In genomic region chr2:217946071-217946470, GRCh38 we compare ENCODE assay signal across 19 cellular contexts. TPM values are rescaled to one million over a fixed set of nuclear protein-coding genes. Genes with fewer than 3 reads are reported as not detected.
A peak's percentile ranks its signal among the peaks of the same experiment; 100 is the strongest.
DNase-seq lines count a peak whose midpoint lies in the region; ATAC-seq, FAIRE-seq and TF ChIP-seq lines count a peak whose summit lies in the region.
"Had no signal": no experiment of that assay in that cellular context is flagged by ENCODE, and none has a peak within 500 bp of the region (broad histone marks: within the 10 kb centered on the region; RNA-seq: fewer than 3 reads in every experiment).

No MANE protein-coding gene starts in this region.

- H3K36me3 ChIP-seq in astrocyte (ENCODE audit: insufficient read depth, low read length) (no peaks in the 10 kb centered on the region), psoas muscle (ENCODE audit: insufficient read depth in 1 of 2, low read depth in 1 of 2) (no peaks in the 10 kb centered on the region), tibial artery (peaks cover 6 to 21% (median 9%) of the 10 kb centered on the region in 3 donors)
- H3K36me3 ChIP-seq: BE2C had no signal

- no peaks in the 10 kb centered on the region for H3K27me3 ChIP-seq in astrocyte (ENCODE audit: insufficient read depth, low read length)
- H3K27me3 ChIP-seq in psoas muscle (ENCODE audit: insufficient read depth in 3 of 3, low read length in 2 of 3) = no peaks in the 10 kb centered on the region
- no peaks in the 10 kb centered on the region for H3K27me3 ChIP-seq in tibial artery
- H3K27me3 ChIP-seq: BE2C had no signal

- H3K9ac ChIP-seq in astrocyte (ENCODE audit: low read length) = no peak overlapping the region

- peaks cover 96% of the 10 kb centered on the region for H4K20me1 ChIP-seq in astrocyte (ENCODE audit: insufficient read depth, low read length)

- peaks cover 70% of the 10 kb centered on the region for H3K79me2 ChIP-seq in astrocyte (ENCODE audit: insufficient read depth, low read length)

- H3K27me3 Mint-ChIP-seq in astrocyte (ENCODE audit: low read depth, unreplicated experiment) = peaks cover 3% of the 10 kb centered on the region

- H3K4me3 ChIP-seq in astrocyte (ENCODE audit: insufficient read depth, low read depth, low read length) (no peak overlapping the region), psoas muscle (no peak overlapping the region), tibial artery (no peak overlapping the region)

- peak overlapping the region; percentile 10 for H3K4me3 Mint-ChIP-seq in astrocyte (ENCODE audit: unreplicated experiment)
- H3K4me3 Mint-ChIP-seq: CD8-positive, alpha-beta T cell had no signal

- H3K27ac Mint-ChIP-seq in astrocyte (ENCODE audit: unreplicated experiment) = no peak overlapping the region
- H3K27ac Mint-ChIP-seq: CD8-positive, alpha-beta T cell had no signal

- H3K36me3 Mint-ChIP-seq in astrocyte (ENCODE audit: low read depth, unreplicated experiment) = peaks cover 18% of the 10 kb centered on the region
- H3K36me3 Mint-ChIP-seq: CD8-positive, alpha-beta T cell had no signal

- ATAC-seq in left lobe of liver (no peak), psoas muscle (no peak)
- ATAC-seq: CD8-positive, alpha-beta T cell had no signal

- H2AFZ ChIP-seq in astrocyte (ENCODE audit: low read depth, low read length) = no peak overlapping the region

- H3K27ac ChIP-seq in astrocyte (ENCODE audit: low read depth, low read length) (no peak overlapping the region), psoas muscle (peak overlapping the region; percentile 30), tibial artery (peak overlapping the region; percentile 95 to 98)

- peaks cover 2% of the 10 kb centered on the region for H3K9me3 Mint-ChIP-seq in astrocyte (ENCODE audit: unreplicated experiment)
- H3K9me3 Mint-ChIP-seq: CD8-positive, alpha-beta T cell had no signal

- WGBS in psoas muscle, 3 donors = 83 to 90% (median 87%) methylated on average over 6 of the region's 6 CpGs

- H3K4me1 ChIP-seq in astrocyte (ENCODE audit: insufficient read depth, low read length) (peaks cover 28% of the 10 kb centered on the region), psoas muscle (peaks cover 42% of the 10 kb centered on the region), tibial artery (peaks cover 8 to 78% (median 63%) of the 10 kb centered on the region in 4 donors)

- DNase-seq in astrocyte (ENCODE audit: low read depth) (no peak), left lobe of liver (ENCODE audit: low spot score) (peak; percentile 26), psoas muscle (no peak), tibial artery (no peak), SW 1271 (lab: John Stamatoyannopoulos, UW) (no peak), NCI-H1694 (lab: John Stamatoyannopoulos, UW) (no peak), NCI-H2171 treated with DMSO at 0.1 percent for 48 hours (lab: John Stamatoyannopoulos, UW) (no peak), NCI-H446 treated with DMSO at 0.1 percent for 48 hours (lab: John Stamatoyannopoulos, UW) (no peak)
- DNase-seq: BE2C; CD8-positive, alpha-beta T cell; DND-41; GF-D8; HCEC 1CT; Karpas-422; NCI-H1105 treated with DMSO at 0.1 percent for 48 hours; NCI-H1930; NCI-H2171; NCI-H510A treated with DMSO at 0.1 percent for 48 hours had no signal

- no peak for FAIRE-seq in astrocyte (lab: Jason Lieb, UNC)
- FAIRE-seq: GM19239 had no signal

- H3K4me1 Mint-ChIP-seq in astrocyte (ENCODE audit: low read depth, unreplicated experiment) = peaks cover 39% of the 10 kb centered on the region

- TF ChIP-seq CTCF in astrocyte (IDR thresholded peaks at IDR 0.05; ENCODE audit: insufficient read depth, low read depth, low read length) = no peak
- TF ChIP-seq CTCF in psoas muscle (IDR thresholded peaks at IDR 0.05) = no peak
- no peak for TF ChIP-seq CTCF in tibial artery (IDR thresholded peaks at IDR 0.05)

- H3K4me2 ChIP-seq in astrocyte (ENCODE audit: low read length) = no peak overlapping the region

- H3K9me3 ChIP-seq in astrocyte (ENCODE audit: insufficient read depth, low read depth, low read length) (no peaks in the 10 kb centered on the region), psoas muscle (no peaks in the 10 kb centered on the region), tibial artery (no peaks in the 10 kb centered on the region)
- H3K9me3 ChIP-seq: BE2C had no signal

- intact Hi-C loops in psoas muscle (cut with DNase I) = loop anchor here in 1 of 2 donors (5.0 kb wide), 1 partner anchor 41 kb away; no protein-coding TSS in a partner anchor
- intact Hi-C loops in tibial artery (cut with DNase I; ENCODE audit: low total_unique reads) = no loop called here

RNA-seq across cellular contexts. Expression of gene TNS1, which starts 56.7 kb away (rescaled TPM):
- total RNA-seq in astrocyte (219 and 264 TPM in 2 replicates), left lobe of liver (102 TPM), psoas muscle (100 to 1,000 TPM; 231 to 742 (median 415) TPM)
- polyA plus RNA-seq in psoas muscle = 100 to 1,000 TPM in 2 of 3 donors, 10 to 100 TPM in 1; 73.4 to 276 (median 155) TPM
- total RNA-seq: CD8-positive, alpha-beta T cell had no signal
